1 cellular context compared by ENCODE assay signal in the genomic region with DNA sequence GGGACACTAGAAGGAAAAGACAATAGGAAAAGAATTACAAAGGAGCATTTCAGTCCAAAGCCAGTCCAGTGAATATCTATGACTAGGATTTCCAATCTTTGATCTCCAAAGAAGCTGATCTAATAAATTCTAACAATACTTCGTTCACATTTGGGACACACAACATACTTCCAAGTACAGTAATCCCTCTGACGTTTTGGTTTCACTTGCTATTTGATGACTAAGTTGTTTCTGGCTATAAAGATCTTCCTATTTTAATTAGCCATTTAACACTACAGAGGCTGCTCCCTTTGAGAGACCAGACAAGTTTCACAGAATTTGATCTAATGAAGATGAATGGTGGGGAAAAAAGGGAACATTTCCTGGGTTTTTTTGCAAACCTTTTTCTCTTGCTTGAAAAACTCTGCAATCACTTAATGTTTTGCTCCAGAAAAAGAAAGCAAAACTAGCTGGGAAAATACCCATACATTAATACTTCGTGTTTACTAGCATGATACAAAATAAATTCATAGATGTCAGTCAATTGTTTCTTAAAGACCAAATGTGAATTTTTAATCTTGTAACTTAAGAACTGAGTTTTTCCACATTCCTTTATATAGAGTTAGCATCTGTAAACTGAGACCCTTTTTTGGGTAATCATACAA.
TF ChIP-seq lines count a peak whose summit lies in the region.

No MANE protein-coding gene starts in this region.

TF ChIP-seq in HepG2, 621 proteins besides CTCF, POLR2A, EP300 and RAD21 (continued from another document):
- TF ChIP-seq MAFK (conservative IDR thresholded peaks at IDR 0.05 in 1 of 2, IDR thresholded peaks at IDR 0.05 in 1 of 2; ENCODE audit: low read length in 2 of 2) = peak in 1 of 2 experiments; percentile 27; a peak in 1 of 4 replicates
TF ChIP-seq in HepG2: peak in this region for 1.
